1 cellular context compared by ENCODE assay signal in the genomic region with DNA sequence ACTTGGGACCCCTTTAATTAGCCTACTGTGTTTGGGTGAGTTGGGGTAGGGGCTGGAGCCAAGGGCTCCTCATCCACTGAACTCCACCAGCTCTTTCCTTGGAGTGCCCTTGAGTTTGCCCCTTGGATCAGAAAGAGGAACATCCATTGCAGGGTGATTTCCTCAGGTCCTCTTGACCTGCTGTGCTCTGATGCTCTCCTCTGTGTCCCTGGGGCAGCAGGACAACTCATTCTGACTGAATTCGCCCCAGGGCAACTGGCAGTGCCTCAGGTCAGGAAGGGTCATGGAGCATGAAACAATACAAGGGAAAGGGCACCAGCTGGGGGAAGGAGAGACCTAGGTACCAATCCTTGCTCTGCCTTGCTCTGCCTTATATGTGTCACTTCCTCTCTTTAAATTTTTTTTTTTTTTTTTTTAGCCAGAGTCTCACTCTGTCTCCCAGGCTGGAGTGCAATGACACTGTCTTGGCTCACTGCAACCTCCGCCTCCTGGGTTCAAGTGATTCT.
TF ChIP-seq lines count a peak whose summit lies in the region.

No MANE protein-coding gene starts in this region.

TF ChIP-seq in HepG2, 621 proteins besides CTCF, POLR2A, EP300 and RAD21:
- TF ChIP-seq PAX8 (CRISPR knock-in tag; IDR thresholded peaks at IDR 0.05; ENCODE audit: borderline replicate concordance) (no peak), SOX13 (IDR thresholded peaks at IDR 0.05) (no peak), SOX13 (CRISPR knock-in tag; conservative IDR thresholded peaks at IDR 0.05 in 1 of 2, IDR thresholded peaks at IDR 0.05 in 1 of 2) (no peak), SALL2 (CRISPR knock-in tag; IDR thresholded peaks at IDR 0.05) (no peak), SSRP1 (CRISPR knock-in tag; IDR thresholded peaks at IDR 0.05) (no peak), NFE2L2 (IDR thresholded peaks at IDR 0.05; ENCODE audit: low read length) (no peak), ZNF329 (CRISPR knock-in tag; IDR thresholded peaks at IDR 0.05; ENCODE audit: low read depth) (no peak), ZNF567 (CRISPR knock-in tag; IDR thresholded peaks at IDR 0.05; ENCODE audit: borderline replicate concordance) (no peak), ZMAT3 (CRISPR knock-in tag; conservative IDR thresholded peaks at IDR 0.05) (no peak), FOXA3 (CRISPR knock-in tag; IDR thresholded peaks at IDR 0.05) (no peak), ZFP90 (CRISPR knock-in tag; IDR thresholded peaks at IDR 0.05; ENCODE audit: borderline replicate concordance) (no peak), HOXA5 (CRISPR knock-in tag; IDR thresholded peaks at IDR 0.05) (no peak), ZNF746 (CRISPR knock-in tag; IDR thresholded peaks at IDR 0.05) (no peak), ZNF7 (CRISPR knock-in tag; IDR thresholded peaks at IDR 0.05) (no peak), SETDB1 (CRISPR knock-in tag; IDR thresholded peaks at IDR 0.05; ENCODE audit: borderline replicate concordance) (no peak), ZNF224 (CRISPR knock-in tag; IDR thresholded peaks at IDR 0.05) (no peak), NFRKB (IDR thresholded peaks at IDR 0.05) (no peak)
- TF ChIP-seq, protein P1, sequence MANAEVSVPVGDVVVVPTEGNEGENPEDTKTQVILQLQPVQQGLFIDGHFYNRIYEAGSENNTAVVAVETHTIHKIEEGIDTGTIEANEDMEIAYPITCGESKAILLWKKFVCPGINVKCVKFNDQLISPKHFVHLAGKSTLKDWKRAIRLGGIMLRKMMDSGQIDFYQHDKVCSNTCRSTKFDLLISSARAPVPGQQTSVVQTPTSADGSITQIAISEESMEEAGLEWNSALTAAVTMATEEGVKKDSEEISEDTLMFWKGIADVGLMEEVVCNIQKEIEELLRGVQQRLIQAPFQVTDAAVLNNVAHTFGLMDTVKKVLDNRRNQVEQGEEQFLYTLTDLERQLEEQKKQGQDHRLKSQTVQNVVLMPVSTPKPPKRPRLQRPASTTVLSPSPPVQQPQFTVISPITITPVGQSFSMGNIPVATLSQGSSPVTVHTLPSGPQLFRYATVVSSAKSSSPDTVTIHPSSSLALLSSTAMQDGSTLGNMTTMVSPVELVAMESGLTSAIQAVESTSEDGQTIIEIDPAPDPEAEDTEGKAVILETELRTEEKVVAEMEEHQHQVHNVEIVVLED (CRISPR knock-in tag; IDR thresholded peaks at IDR 0.05; ENCODE audit: borderline replicate concordance), result no peak
- TF ChIP-seq, protein P2, sequence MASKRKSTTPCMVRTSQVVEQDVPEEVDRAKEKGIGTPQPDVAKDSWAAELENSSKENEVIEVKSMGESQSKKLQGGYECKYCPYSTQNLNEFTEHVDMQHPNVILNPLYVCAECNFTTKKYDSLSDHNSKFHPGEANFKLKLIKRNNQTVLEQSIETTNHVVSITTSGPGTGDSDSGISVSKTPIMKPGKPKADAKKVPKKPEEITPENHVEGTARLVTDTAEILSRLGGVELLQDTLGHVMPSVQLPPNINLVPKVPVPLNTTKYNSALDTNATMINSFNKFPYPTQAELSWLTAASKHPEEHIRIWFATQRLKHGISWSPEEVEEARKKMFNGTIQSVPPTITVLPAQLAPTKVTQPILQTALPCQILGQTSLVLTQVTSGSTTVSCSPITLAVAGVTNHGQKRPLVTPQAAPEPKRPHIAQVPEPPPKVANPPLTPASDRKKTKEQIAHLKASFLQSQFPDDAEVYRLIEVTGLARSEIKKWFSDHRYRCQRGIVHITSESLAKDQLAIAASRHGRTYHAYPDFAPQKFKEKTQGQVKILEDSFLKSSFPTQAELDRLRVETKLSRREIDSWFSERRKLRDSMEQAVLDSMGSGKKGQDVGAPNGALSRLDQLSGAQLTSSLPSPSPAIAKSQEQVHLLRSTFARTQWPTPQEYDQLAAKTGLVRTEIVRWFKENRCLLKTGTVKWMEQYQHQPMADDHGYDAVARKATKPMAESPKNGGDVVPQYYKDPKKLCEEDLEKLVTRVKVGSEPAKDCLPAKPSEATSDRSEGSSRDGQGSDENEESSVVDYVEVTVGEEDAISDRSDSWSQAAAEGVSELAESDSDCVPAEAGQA (IDR thresholded peaks at IDR 0.05; ENCODE audit: low read depth), result no peak
- TF ChIP-seq, protein P2 (CRISPR knock-in tag; IDR thresholded peaks at IDR 0.05; ENCODE audit: borderline replicate concordance), result no peak
- TF ChIP-seq, protein P3, sequence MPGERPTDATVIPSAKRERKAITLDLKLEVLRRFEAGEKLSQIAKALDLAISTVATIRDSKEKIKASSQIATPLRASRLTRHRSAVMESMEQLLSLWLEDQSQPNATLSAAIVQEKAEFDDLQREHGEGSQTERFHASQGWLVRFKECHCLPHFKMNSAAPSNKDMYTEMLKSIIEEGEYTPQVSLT (CRISPR knock-in tag; IDR thresholded peaks at IDR 0.05; ENCODE audit: borderline replicate concordance, low read depth), result no peak
